Comparison of ENCODE assay signal across 18 cellular contexts in genomic region chr3:117786339-117786738, GRCh38.
DNase-seq lines count a peak whose midpoint lies in the region; FAIRE-seq and TF ChIP-seq lines count a peak whose summit lies in the region.
"Had no signal": no experiment of that assay in that cellular context is flagged by ENCODE, and none has a peak within 500 bp of the region (broad histone marks: within the 10 kb centered on the region; RNA-seq: fewer than 3 reads in every experiment).

No MANE protein-coding gene starts in this region.

- H3K79me2 ChIP-seq in astrocyte (ENCODE audit: insufficient read depth, low read length) (no peaks in the 10 kb centered on the region), neural progenitor cell (ENCODE audit: low read depth) (no peaks in the 10 kb centered on the region)

- CTCF ChIA-PET in AG04449 (lab: Yijun Ruan, JAX): no interaction called here

- FAIRE-seq in astrocyte (lab: Jason Lieb, UNC): no peak
- FAIRE-seq: H54 had no signal

- H3K9me3 Mint-ChIP-seq in astrocyte (ENCODE audit: unreplicated experiment) (peaks cover 2% of the 10 kb centered on the region), immature natural killer cell (peaks cover 4 to 26% (median 6%) of the 10 kb centered on the region in 6 donors), neural progenitor cell (no peaks in the 10 kb centered on the region)

- H3K36me3 Mint-ChIP-seq in astrocyte (ENCODE audit: low read depth, unreplicated experiment) (no peaks in the 10 kb centered on the region), immature natural killer cell (no peaks in the 10 kb centered on the region), neural progenitor cell (no peaks in the 10 kb centered on the region)
- H3K36me3 Mint-ChIP-seq: CD4-positive, alpha-beta memory T cell had no signal

- H3F3A ChIP-seq in neural progenitor cell (ENCODE audit: low read depth): peaks cover 29% of the 10 kb centered on the region

- no peaks in the 10 kb centered on the region for H3K36me3 ChIP-seq in astrocyte (ENCODE audit: insufficient read depth, low read length)
- no peaks in the 10 kb centered on the region for H3K36me3 ChIP-seq in neural progenitor cell
- H3K36me3 ChIP-seq: BE2C had no signal

- no peak for TF ChIP-seq CTCF in AG04449 (IDR thresholded peaks at IDR 0.05; ENCODE audit: insufficient read depth, low read length, missing control alignments)
- TF ChIP-seq CTCF in astrocyte (IDR thresholded peaks at IDR 0.05; ENCODE audit: insufficient read depth, low read depth, low read length): no peak
- TF ChIP-seq CTCF in choroid plexus epithelial cell (conservative IDR thresholded peaks at IDR 0.05; ENCODE audit: low read depth, low read length): no peak
- no peak for TF ChIP-seq CTCF in neural progenitor cell (IDR thresholded peaks at IDR 0.05)

- H3K4me3 ChIP-seq in AG04449 (ENCODE audit: low read depth, low read length): no peak overlapping the region
- H3K4me3 ChIP-seq in astrocyte (ENCODE audit: insufficient read depth, low read depth, low read length): no peak overlapping the region
- H3K4me3 ChIP-seq in choroid plexus epithelial cell (ENCODE audit: low read depth, low read length): no peak overlapping the region
- H3K4me3 ChIP-seq in neural progenitor cell: no peak overlapping the region

- no peaks in the 10 kb centered on the region for H3K27me3 ChIP-seq in astrocyte (ENCODE audit: insufficient read depth, low read length)
- H3K27me3 ChIP-seq in neural progenitor cell: no peaks in the 10 kb centered on the region
- H3K27me3 ChIP-seq: BE2C had no signal

- POLR2A ChIA-PET in AG04449 (lab: Yijun Ruan, JAX): no interaction called here

- H3K9me3 ChIP-seq in astrocyte (ENCODE audit: insufficient read depth, low read depth, low read length) (no peaks in the 10 kb centered on the region), neural progenitor cell (ENCODE audit: low read depth) (no peaks in the 10 kb centered on the region)
- H3K9me3 ChIP-seq: BE2C had no signal

- H3K27ac Mint-ChIP-seq in astrocyte (ENCODE audit: unreplicated experiment) (no peak overlapping the region), immature natural killer cell (no peak overlapping the region), neural progenitor cell (no peak overlapping the region)

- H3K4me2 ChIP-seq in astrocyte (ENCODE audit: low read length) (no peak overlapping the region), neural progenitor cell (no peak overlapping the region)

- H3K27ac ChIP-seq in astrocyte (ENCODE audit: low read depth, low read length) (no peak overlapping the region), neural progenitor cell (no peak overlapping the region)
- H3K27ac ChIP-seq: C4-2B, HL-60 had no signal

- H3K4me1 Mint-ChIP-seq in astrocyte (ENCODE audit: low read depth, unreplicated experiment) (peaks cover 23% of the 10 kb centered on the region), immature natural killer cell (no peaks in the 10 kb centered on the region), neural progenitor cell (peaks cover 35% of the 10 kb centered on the region)
- H3K4me1 Mint-ChIP-seq: CD4-positive, alpha-beta memory T cell had no signal

- H3K27me3 Mint-ChIP-seq in astrocyte (ENCODE audit: low read depth, unreplicated experiment): no peaks in the 10 kb centered on the region
- no peaks in the 10 kb centered on the region for H3K27me3 Mint-ChIP-seq in immature natural killer cell (ENCODE audit: low read depth in 3 of 3)
- H3K27me3 Mint-ChIP-seq in neural progenitor cell (ENCODE audit: insufficient read depth, low read depth): no peaks in the 10 kb centered on the region
- H3K27me3 Mint-ChIP-seq: CD4-positive, alpha-beta memory T cell had no signal

- H3K4me3 Mint-ChIP-seq in astrocyte (ENCODE audit: unreplicated experiment) (no peak overlapping the region), immature natural killer cell (no peak overlapping the region), neural progenitor cell (no peak overlapping the region)
- H3K4me3 Mint-ChIP-seq: CD4-positive, alpha-beta memory T cell had no signal

- H4K20me1 ChIP-seq in astrocyte (ENCODE audit: insufficient read depth, low read length): no peaks in the 10 kb centered on the region
- no peaks in the 10 kb centered on the region for H4K20me1 ChIP-seq in neural progenitor cell (ENCODE audit: low read depth)

- DNase-seq in AG04449 (ENCODE audit: low read depth, low spot score): peak; percentile 33
- DNase-seq in GM03348 (ENCODE audit: low spot score): peak; percentile 9
- peak; percentile 58 for DNase-seq in astrocyte (ENCODE audit: low read depth)
- DNase-seq in choroid plexus epithelial cell (ENCODE audit: low read depth): peak; percentile 59
- no peak for DNase-seq in immature natural killer cell
- no peak for DNase-seq in NCI-H2227 (lab: John Stamatoyannopoulos, UW; ENCODE audit: unreplicated experiment)
- no peak for DNase-seq in neural progenitor cell (ENCODE audit: low spot score)
- no peak for DNase-seq in activated effector memory CD4-positive, alpha-beta T cell treated with anti-CD3 and anti-CD28 coated beads, Interleukin-2, amount 50 U/mL, for 16 hours
- DNase-seq: 8988T; ACHN; BE2C; CD4-positive, alpha-beta memory T cell; DMS153; DMS79 treated with DMSO at 0.1 percent for 48 hours; GF-D8 had no signal

- H3K4me1 ChIP-seq in astrocyte (ENCODE audit: insufficient read depth, low read length): peaks cover 13% of the 10 kb centered on the region
- H3K4me1 ChIP-seq in neural progenitor cell: peaks cover 35% of the 10 kb centered on the region

- H2AFZ ChIP-seq in astrocyte (ENCODE audit: low read depth, low read length) (no peak overlapping the region), neural progenitor cell (replicated peaks) (no peak overlapping the region)

- H3K9ac ChIP-seq in astrocyte (ENCODE audit: low read length) (no peak overlapping the region), neural progenitor cell (no peak overlapping the region)

Comparison
In these comparisons a context has a peak if more than half of its experiments do, and no peak if none do; other contexts are left out.
1. DNase-seq: peak in AG04449 (single experiment), GM03348 (single experiment), astrocyte (single experiment) and choroid plexus epithelial cell (single experiment); none in immature natural killer cell (0 of 3), NCI-H2227 (single experiment), neural progenitor cell (single experiment) and activated effector memory CD4-positive, alpha-beta T cell treated with anti-CD3 and anti-CD28 coated beads, Interleukin-2, amount 50 U/mL, for 16 hours (single experiment).